18 cellular contexts compared by ENCODE assay signal in genomic region chr5:154333016-154333415, GRCh38.
A peak's percentile ranks its signal among the peaks of the same experiment; 100 is the strongest.
DNase-seq lines count a peak whose midpoint lies in the region; ATAC-seq and TF ChIP-seq lines count a peak whose summit lies in the region.
"Had no signal": no experiment of that assay in that cellular context is flagged by ENCODE, and none has a peak within 500 bp of the region (broad histone marks: within the 10 kb centered on the region; RNA-seq: fewer than 3 reads in every experiment).

No MANE protein-coding gene starts in this region.

- DNase-seq in GM10248 (ENCODE audit: extremely low spot score) (no peak), HCT116 (ENCODE audit: low read depth, low spot score) (no peak), choroid plexus epithelial cell (ENCODE audit: low read depth) (no peak), BE2C (no peak), NCI-H226 (no peak), WTC11 (ENCODE audit: low spot score) (no peak)
- DNase-seq: GM23248, H9, Karpas-422, NCI-H446 treated with DMSO at 0.1 percent for 48 hours, NCI-H69, OCI-M1, Right ventricle myocardium superior, SW 1271, T-helper 2 cell had no signal

- H3K9me3 Mint-ChIP-seq in WTC11, result peaks cover 4% of the 10 kb centered on the region; the same call in 1 of the 2 replicates
- H3K9me3 Mint-ChIP-seq: H9, IgD-negative memory B cell had no signal

- H4K20me1 ChIP-seq in HCT116 (ENCODE audit: insufficient read depth), result no peaks in the 10 kb centered on the region
- H4K20me1 ChIP-seq in OCI-LY3 (ENCODE audit: insufficient read depth, low read length), result no peaks in the 10 kb centered on the region

- H3K27me3 ChIP-seq in HCT116 (ENCODE audit: insufficient read depth, low read length), result no peaks in the 10 kb centered on the region
- no peaks in the 10 kb centered on the region for H3K27me3 ChIP-seq in OCI-LY3 (ENCODE audit: low read depth, low read length)
- H3K27me3 ChIP-seq in BE2C, result no peaks in the 10 kb centered on the region

- no peak overlapping the region for H2AFZ ChIP-seq in HCT116 (ENCODE audit: low read depth, low read length, poor library complexity, severe bottlenecking)
- no peak overlapping the region for H2AFZ ChIP-seq in OCI-LY3 (ENCODE audit: low read depth, low read length)
- H2AFZ ChIP-seq: GM23248 had no signal

- H3K27me3 Mint-ChIP-seq in WTC11 (ENCODE audit: low read depth), result no peaks in the 10 kb centered on the region
- H3K27me3 Mint-ChIP-seq: IgD-negative memory B cell had no signal

- TF ChIP-seq POLR2A in HCT116 (IDR thresholded peaks at IDR 0.05; ENCODE audit: borderline replicate concordance, extremely low read depth, insufficient read depth, insufficient read length), result no peak

- no peaks in the 10 kb centered on the region for H3K4me1 ChIP-seq in HCT116 (ENCODE audit: control insufficient read depth in 1 of 2, insufficient read depth in 2 of 2, low read length in 2 of 2)
- no peaks in the 10 kb centered on the region for H3K4me1 ChIP-seq in OCI-LY3 (ENCODE audit: low read length)
- H3K4me1 ChIP-seq in BE2C, result no peaks in the 10 kb centered on the region

- no peaks in the 10 kb centered on the region for H3K36me3 ChIP-seq in HCT116 (ENCODE audit: control insufficient read depth in 1 of 2, insufficient read depth in 2 of 2, low read length in 2 of 2)
- no peaks in the 10 kb centered on the region for H3K36me3 ChIP-seq in OCI-LY3 (replicated peaks; ENCODE audit: low read depth, low read length)
- no peaks in the 10 kb centered on the region for H3K36me3 ChIP-seq in BE2C

- H3K9ac ChIP-seq in HCT116 (ENCODE audit: low read length), result no peak overlapping the region
- H3K9ac ChIP-seq in OCI-LY3 (ENCODE audit: low read length), result no peak overlapping the region
- H3K9ac ChIP-seq: GM23248 had no signal

- H3K36me3 Mint-ChIP-seq in WTC11, result no peaks in the 10 kb centered on the region

- H3K4me3 ChIP-seq in HCT116 (replicated peaks in 1 of 2; ENCODE audit: low read depth in 1 of 2, low read length in 2 of 2) (no peak overlapping the region), OCI-LY3 (ENCODE audit: low read length) (no peak overlapping the region), choroid plexus epithelial cell (ENCODE audit: low read depth, low read length) (no peak overlapping the region), BE2C (ENCODE audit: low read depth, low read length) (no peak overlapping the region)
- H3K4me3 ChIP-seq: GM23248 had no signal

- H3K4me2 ChIP-seq in HCT116 (ENCODE audit: low read length) (no peak overlapping the region), OCI-LY3 (ENCODE audit: low read length) (no peak overlapping the region)

- H3K27ac ChIP-seq in HCT116 (ENCODE audit: low read depth, low read length), result no peak overlapping the region
- H3K27ac ChIP-seq in OCI-LY3 (ENCODE audit: low read length), result no peak overlapping the region
- H3K27ac ChIP-seq: GM23248 had no signal

- intact Hi-C loops in HCT116 (cut with micrococcal nuclease), result no loop called here

- ATAC-seq in HCT116 (0 out of 2 replicates have a peak, but pooled peaks have one; percentile 50), WTC11 (no peak)

- no peak overlapping the region for H3K27ac Mint-ChIP-seq in WTC11
- H3K27ac Mint-ChIP-seq: CD14-positive monocyte, H9 had no signal

- no peaks in the 10 kb centered on the region for H3K9me3 ChIP-seq in HCT116 (ENCODE audit: control insufficient read depth in 1 of 2, insufficient read depth in 1 of 2, low read depth in 1 of 2, low read length in 2 of 2)
- H3K9me3 ChIP-seq in OCI-LY3 (ENCODE audit: insufficient read depth, low read length), result no peaks in the 10 kb centered on the region
- no peaks in the 10 kb centered on the region for H3K9me3 ChIP-seq in BE2C

- no TSS peak for BruUV-seq in HCT116 (replicated peaks; lab: Mats Ljungman, UMichigan)

- peak; percentile 26; the same call in 1 of the 2 replicates for TF ChIP-seq RAD21 in HCT116 (IDR thresholded peaks at IDR 0.05; ENCODE audit: low read depth)

- CTCF ChIA-PET in GM10248 (lab: Yijun Ruan, JAX) (interaction anchor here (0.7 to 3.1 kb wide), 5 partner anchors 10 to 72 kb away, joined by 3 to 18 read pairs (median 5); no protein-coding TSS in a partner anchor), HCT116 (lab: Charles Lee) (no interaction called here), WTC11 (lab: Charles Lee) (no interaction called here)

- H3K79me2 ChIP-seq in HCT116 (ENCODE audit: insufficient read depth, low read length) (no peaks in the 10 kb centered on the region), OCI-LY3 (ENCODE audit: low read length) (no peaks in the 10 kb centered on the region)

- no peaks in the 10 kb centered on the region for H3K4me1 Mint-ChIP-seq in WTC11
- H3K4me1 Mint-ChIP-seq: CD14-positive monocyte had no signal

- TF ChIP-seq CTCF in GM10248 (IDR thresholded peaks at IDR 0.05; ENCODE audit: control extremely low read depth, extremely low read depth, low read depth, missing control alignments) (peak; percentile 18), HCT116 (IDR thresholded peaks at IDR 0.05 in 2 of 3, conservative IDR thresholded peaks at IDR 0.05 in 1 of 3; ENCODE audit: borderline replicate concordance in 1 of 3, insufficient read depth in 1 of 3, low read depth in 2 of 3, low read length in 2 of 3) (0 out of 6 replicates have a peak, but pooled peaks of 1 of the 3 experiments have one; percentile 21), OCI-LY3 (IDR thresholded peaks at IDR 0.05; ENCODE audit: low read depth, low read length) (peak; percentile 23; the same call in 1 of the 2 replicates), choroid plexus epithelial cell (conservative IDR thresholded peaks at IDR 0.05; ENCODE audit: low read depth, low read length) (peak; percentile 10), BE2C (IDR thresholded peaks at IDR 0.05; ENCODE audit: low read depth, low read length) (no peak), WTC11 (IDR thresholded peaks at IDR 0.05) (no peak)

- POLR2A ChIA-PET in GM10248 (lab: Yijun Ruan, JAX) (no interaction called here), HCT116 (lab: Charles Lee) (no interaction called here), WTC11 (lab: Charles Lee) (no interaction called here)

- no peak overlapping the region for H3K4me3 Mint-ChIP-seq in WTC11
- H3K4me3 Mint-ChIP-seq: CD14-positive monocyte, H9, IgD-negative memory B cell had no signal

- RAD21 ChIA-PET in HCT116 (lab: Charles Lee; ENCODE audit: low non-redundant PET in 1 of 2, low total read pairs in 2 of 2, uncharacterized antibody in 2 of 2, unreplicated experiment in 2 of 2), result no interaction called here

- H3K9me2 ChIP-seq in HCT116 (ENCODE audit: insufficient read depth), result no peaks in the 10 kb centered on the region

TF ChIP-seq in HCT116, 20 proteins besides CTCF, POLR2A, EP300 and RAD21:
- TF ChIP-seq CEBPB (IDR thresholded peaks at IDR 0.05; ENCODE audit: low read depth), result no peak

TF ChIP-seq in WTC11, 78 proteins besides CTCF, POLR2A, EP300 and RAD21 (continues in another document):
- TF ChIP-seq MAX (CRISPR knock-in tag; IDR thresholded peaks at IDR 0.05) (no peak), ZNF219 (CRISPR knock-in tag; IDR thresholded peaks at IDR 0.05; ENCODE audit: borderline replicate concordance) (no peak), SOX15 (CRISPR knock-in tag; IDR thresholded peaks at IDR 0.05) (no peak), FOXP1 (CRISPR knock-in tag; IDR thresholded peaks at IDR 0.05; ENCODE audit: borderline replicate concordance) (no peak), ZNF416 (CRISPR knock-in tag; IDR thresholded peaks at IDR 0.05) (no peak), ZNF671 (CRISPR knock-in tag; IDR thresholded peaks at IDR 0.05) (no peak), ZNF512 (CRISPR knock-in tag; IDR thresholded peaks at IDR 0.05; ENCODE audit: borderline replicate concordance) (no peak)
- TF ChIP-seq, protein P1, sequence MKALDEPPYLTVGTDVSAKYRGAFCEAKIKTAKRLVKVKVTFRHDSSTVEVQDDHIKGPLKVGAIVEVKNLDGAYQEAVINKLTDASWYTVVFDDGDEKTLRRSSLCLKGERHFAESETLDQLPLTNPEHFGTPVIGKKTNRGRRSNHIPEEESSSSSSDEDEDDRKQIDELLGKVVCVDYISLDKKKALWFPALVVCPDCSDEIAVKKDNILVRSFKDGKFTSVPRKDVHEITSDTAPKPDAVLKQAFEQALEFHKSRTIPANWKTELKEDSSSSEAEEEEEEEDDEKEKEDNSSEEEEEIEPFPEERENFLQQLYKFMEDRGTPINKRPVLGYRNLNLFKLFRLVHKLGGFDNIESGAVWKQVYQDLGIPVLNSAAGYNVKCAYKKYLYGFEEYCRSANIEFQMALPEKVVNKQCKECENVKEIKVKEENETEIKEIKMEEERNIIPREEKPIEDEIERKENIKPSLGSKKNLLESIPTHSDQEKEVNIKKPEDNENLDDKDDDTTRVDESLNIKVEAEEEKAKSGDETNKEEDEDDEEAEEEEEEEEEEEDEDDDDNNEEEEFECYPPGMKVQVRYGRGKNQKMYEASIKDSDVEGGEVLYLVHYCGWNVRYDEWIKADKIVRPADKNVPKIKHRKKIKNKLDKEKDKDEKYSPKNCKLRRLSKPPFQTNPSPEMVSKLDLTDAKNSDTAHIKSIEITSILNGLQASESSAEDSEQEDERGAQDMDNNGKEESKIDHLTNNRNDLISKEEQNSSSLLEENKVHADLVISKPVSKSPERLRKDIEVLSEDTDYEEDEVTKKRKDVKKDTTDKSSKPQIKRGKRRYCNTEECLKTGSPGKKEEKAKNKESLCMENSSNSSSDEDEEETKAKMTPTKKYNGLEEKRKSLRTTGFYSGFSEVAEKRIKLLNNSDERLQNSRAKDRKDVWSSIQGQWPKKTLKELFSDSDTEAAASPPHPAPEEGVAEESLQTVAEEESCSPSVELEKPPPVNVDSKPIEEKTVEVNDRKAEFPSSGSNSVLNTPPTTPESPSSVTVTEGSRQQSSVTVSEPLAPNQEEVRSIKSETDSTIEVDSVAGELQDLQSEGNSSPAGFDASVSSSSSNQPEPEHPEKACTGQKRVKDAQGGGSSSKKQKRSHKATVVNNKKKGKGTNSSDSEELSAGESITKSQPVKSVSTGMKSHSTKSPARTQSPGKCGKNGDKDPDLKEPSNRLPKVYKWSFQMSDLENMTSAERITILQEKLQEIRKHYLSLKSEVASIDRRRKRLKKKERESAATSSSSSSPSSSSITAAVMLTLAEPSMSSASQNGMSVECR (CRISPR knock-in tag; IDR thresholded peaks at IDR 0.05; ENCODE audit: borderline replicate concordance), result no peak

Comparison
In these comparisons a context has a peak if more than half of its experiments do, and no peak if none do; other contexts are left out.
1. CTCF ChIP-seq: peak in GM10248 (single experiment), OCI-LY3 (single experiment) and choroid plexus epithelial cell (single experiment); none in BE2C (single experiment) and WTC11 (single experiment).